Comparison of ENCODE assay signal across 9 cellular contexts in genomic region chr1:3407021-3407420, GRCh38. TPM values are rescaled to one million over a fixed set of nuclear protein-coding genes. Genes with fewer than 3 reads are reported as not detected.
"Had no signal": no experiment of that assay in that cellular context is flagged by ENCODE, and none has a peak within 500 bp of the region (broad histone marks: within the 10 kb centered on the region; RNA-seq: fewer than 3 reads in every experiment).

No MANE protein-coding gene starts in this region.

- H3K9ac ChIP-seq: KMS-11 had no signal

- FAIRE-seq: HepG2, HTR-8/SVneo, K562 had no signal

- DNase-seq: IMR-90, KBM-7, KG1 had no signal

- H3K27ac ChIP-seq: HL-60, KMS-11 had no signal

- H3K4me2 ChIP-seq: KMS-11 had no signal

- H3K4me3 ChIP-seq: K562 had no signal

RNA-seq across cellular contexts. Expression of gene ARHGEF16, which starts 47.4 kb away (rescaled TPM):
- polyA plus RNA-seq: IgD-negative memory B cell had no signal
